1 cellular context compared by ENCODE assay signal in the genomic region with DNA sequence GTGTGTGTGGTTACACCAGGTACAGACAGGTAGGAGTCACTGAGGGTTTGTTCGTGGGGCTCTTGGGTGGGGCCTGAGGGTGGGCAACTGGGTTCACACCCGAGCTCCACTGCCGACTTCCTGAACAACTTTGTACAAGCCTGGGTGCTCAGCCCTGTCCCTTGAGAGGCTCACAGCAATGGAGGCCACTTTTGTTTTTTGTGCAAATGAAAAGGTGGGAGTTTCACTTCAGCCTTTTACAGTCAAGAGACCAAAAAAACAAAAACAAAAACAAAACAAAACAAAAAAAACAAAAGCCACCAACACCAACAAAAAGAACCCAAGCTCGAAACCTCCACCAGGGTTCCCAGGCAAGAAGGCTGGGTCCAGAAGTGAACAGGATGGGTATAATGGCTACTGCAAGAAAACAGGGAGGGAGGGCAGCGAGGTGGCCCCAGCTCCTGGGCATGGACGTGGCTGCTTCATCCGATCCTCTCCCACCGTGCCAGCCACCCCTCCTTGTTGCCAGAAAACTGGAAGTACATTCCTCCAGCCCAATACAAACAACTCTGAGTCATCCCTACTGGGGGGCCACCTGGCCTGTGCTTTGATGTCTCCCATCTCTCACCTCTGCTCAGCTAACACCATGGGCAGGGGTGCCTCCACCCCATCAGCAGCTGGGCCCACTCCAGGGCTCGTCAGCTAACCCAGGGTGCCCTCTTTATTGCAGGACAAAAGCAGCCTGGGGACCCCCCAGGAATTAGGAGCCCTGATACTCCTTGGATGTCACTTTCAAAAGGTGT.
A peak's percentile ranks its signal among the peaks of the same experiment; 100 is the strongest.
TF ChIP-seq lines count a peak whose summit lies in the region.

No MANE protein-coding gene starts in this region.

TF ChIP-seq in HepG2, 621 proteins besides CTCF, POLR2A, EP300 and RAD21 (continued from another document and continues in another):
- TF ChIP-seq, protein P1, sequence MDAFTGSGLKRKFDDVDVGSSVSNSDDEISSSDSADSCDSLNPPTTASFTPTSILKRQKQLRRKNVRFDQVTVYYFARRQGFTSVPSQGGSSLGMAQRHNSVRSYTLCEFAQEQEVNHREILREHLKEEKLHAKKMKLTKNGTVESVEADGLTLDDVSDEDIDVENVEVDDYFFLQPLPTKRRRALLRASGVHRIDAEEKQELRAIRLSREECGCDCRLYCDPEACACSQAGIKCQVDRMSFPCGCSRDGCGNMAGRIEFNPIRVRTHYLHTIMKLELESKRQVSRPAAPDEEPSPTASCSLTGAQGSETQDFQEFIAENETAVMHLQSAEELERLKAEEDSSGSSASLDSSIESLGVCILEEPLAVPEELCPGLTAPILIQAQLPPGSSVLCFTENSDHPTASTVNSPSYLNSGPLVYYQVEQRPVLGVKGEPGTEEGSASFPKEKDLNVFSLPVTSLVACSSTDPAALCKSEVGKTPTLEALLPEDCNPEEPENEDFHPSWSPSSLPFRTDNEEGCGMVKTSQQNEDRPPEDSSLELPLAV (CRISPR knock-in tag; conservative IDR thresholded peaks at IDR 0.05; ENCODE audit: low read depth), result no peak
- peak; percentile 76; the same call in 1 of the 2 replicates for TF ChIP-seq ZBTB34 (CRISPR knock-in tag; IDR thresholded peaks at IDR 0.05)
- no peak for TF ChIP-seq USF2 (IDR thresholded peaks at IDR 0.05; ENCODE audit: low read depth, low read length)
- TF ChIP-seq USF2 (CRISPR knock-in tag; IDR thresholded peaks at IDR 0.05; ENCODE audit: borderline replicate concordance), result no peak
- 0 out of 2 replicates have a peak, but pooled peaks have one; percentile 68 for TF ChIP-seq ZNF160 (CRISPR knock-in tag; IDR thresholded peaks at IDR 0.05)
- peak; percentile 72 for TF ChIP-seq FOXA1 (IDR thresholded peaks at IDR 0.05)
- TF ChIP-seq FOXA1 (CRISPR knock-in tag; IDR thresholded peaks at IDR 0.05), result peak; percentile 98
- peak; percentile 44; the same call in 1 of the 2 replicates for TF ChIP-seq ZNF136 (CRISPR knock-in tag; IDR thresholded peaks at IDR 0.05; ENCODE audit: low read depth)
- no peak; the same call in 1 of the 2 replicates for TF ChIP-seq ZNF547 (CRISPR knock-in tag; IDR thresholded peaks at IDR 0.05)
- no peak for TF ChIP-seq CENPX (CRISPR knock-in tag; IDR thresholded peaks at IDR 0.05)
- TF ChIP-seq KDM5B (CRISPR knock-in tag; IDR thresholded peaks at IDR 0.05; ENCODE audit: borderline replicate concordance), result peak; percentile 68
- TF ChIP-seq, protein P2, sequence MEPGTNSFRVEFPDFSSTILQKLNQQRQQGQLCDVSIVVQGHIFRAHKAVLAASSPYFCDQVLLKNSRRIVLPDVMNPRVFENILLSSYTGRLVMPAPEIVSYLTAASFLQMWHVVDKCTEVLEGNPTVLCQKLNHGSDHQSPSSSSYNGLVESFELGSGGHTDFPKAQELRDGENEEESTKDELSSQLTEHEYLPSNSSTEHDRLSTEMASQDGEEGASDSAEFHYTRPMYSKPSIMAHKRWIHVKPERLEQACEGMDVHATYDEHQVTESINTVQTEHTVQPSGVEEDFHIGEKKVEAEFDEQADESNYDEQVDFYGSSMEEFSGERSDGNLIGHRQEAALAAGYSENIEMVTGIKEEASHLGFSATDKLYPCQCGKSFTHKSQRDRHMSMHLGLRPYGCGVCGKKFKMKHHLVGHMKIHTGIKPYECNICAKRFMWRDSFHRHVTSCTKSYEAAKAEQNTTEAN (CRISPR knock-in tag; conservative IDR thresholded peaks at IDR 0.05), result no peak; the same call in none of the 2 replicates
- 0 out of 2 replicates have a peak, but pooled peaks have one; percentile 17 for TF ChIP-seq ZC3H4 (CRISPR knock-in tag; IDR thresholded peaks at IDR 0.05; ENCODE audit: borderline replicate concordance)
- no peak for TF ChIP-seq KIAA2018 (CRISPR knock-in tag; IDR thresholded peaks at IDR 0.05; ENCODE audit: borderline replicate concordance)
- no peak for TF ChIP-seq NR3C1 (CRISPR knock-in tag; IDR thresholded peaks at IDR 0.05)
- peak; percentile 56; the same call in 1 of the 2 replicates for TF ChIP-seq ZNF12 (CRISPR knock-in tag; IDR thresholded peaks at IDR 0.05)
- peak; percentile 36; the same call in 1 of the 2 replicates for TF ChIP-seq NRL (CRISPR knock-in tag; IDR thresholded peaks at IDR 0.05; ENCODE audit: borderline replicate concordance)
- TF ChIP-seq, protein P3, sequence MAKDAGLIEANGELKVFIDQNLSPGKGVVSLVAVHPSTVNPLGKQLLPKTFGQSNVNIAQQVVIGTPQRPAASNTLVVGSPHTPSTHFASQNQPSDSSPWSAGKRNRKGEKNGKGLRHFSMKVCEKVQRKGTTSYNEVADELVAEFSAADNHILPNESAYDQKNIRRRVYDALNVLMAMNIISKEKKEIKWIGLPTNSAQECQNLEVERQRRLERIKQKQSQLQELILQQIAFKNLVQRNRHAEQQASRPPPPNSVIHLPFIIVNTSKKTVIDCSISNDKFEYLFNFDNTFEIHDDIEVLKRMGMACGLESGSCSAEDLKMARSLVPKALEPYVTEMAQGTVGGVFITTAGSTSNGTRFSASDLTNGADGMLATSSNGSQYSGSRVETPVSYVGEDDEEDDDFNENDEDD (CRISPR knock-in tag; IDR thresholded peaks at IDR 0.05; ENCODE audit: borderline replicate concordance), result peak; percentile 42; the same call in 1 of the 2 replicates
- TF ChIP-seq ZNF564 (CRISPR knock-in tag; IDR thresholded peaks at IDR 0.05), result 0 out of 2 replicates have a peak, but pooled peaks have one; percentile 48
- no peak for TF ChIP-seq ZNF800 (CRISPR knock-in tag; IDR thresholded peaks at IDR 0.05)
- peak; percentile 47; the same call in 1 of the 2 replicates for TF ChIP-seq ESRRA (CRISPR knock-in tag; IDR thresholded peaks at IDR 0.05; ENCODE audit: low read depth)
- TF ChIP-seq, protein P4, sequence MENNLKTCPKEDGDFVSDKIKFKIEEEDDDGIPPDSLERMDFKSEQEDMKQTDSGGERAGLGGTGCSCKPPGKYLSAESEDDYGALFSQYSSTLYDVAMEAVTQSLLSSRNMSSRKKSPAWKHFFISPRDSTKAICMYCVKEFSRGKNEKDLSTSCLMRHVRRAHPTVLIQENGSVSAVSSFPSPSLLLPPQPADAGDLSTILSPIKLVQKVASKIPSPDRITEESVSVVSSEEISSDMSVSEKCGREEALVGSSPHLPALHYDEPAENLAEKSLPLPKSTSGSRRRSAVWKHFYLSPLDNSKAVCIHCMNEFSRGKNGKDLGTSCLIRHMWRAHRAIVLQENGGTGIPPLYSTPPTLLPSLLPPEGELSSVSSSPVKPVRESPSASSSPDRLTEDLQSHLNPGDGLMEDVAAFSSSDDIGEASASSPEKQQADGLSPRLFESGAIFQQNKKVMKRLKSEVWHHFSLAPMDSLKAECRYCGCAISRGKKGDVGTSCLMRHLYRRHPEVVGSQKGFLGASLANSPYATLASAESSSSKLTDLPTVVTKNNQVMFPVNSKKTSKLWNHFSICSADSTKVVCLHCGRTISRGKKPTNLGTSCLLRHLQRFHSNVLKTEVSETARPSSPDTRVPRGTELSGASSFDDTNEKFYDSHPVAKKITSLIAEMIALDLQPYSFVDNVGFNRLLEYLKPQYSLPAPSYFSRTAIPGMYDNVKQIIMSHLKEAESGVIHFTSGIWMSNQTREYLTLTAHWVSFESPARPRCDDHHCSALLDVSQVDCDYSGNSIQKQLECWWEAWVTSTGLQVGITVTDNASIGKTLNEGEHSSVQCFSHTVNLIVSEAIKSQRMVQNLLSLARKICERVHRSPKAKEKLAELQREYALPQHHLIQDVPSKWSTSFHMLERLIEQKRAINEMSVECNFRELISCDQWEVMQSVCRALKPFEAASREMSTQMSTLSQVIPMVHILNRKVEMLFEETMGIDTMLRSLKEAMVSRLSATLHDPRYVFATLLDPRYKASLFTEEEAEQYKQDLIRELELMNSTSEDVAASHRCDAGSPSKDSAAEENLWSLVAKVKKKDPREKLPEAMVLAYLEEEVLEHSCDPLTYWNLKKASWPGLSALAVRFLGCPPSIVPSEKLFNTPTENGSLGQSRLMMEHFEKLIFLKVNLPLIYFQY (CRISPR knock-in tag; IDR thresholded peaks at IDR 0.05; ENCODE audit: borderline replicate concordance), result peak; percentile 94; the same call in 1 of the 2 replicates
- TF ChIP-seq ZFP90 (CRISPR knock-in tag; IDR thresholded peaks at IDR 0.05; ENCODE audit: borderline replicate concordance), result no peak; the same call in 1 of the 2 replicates
- no peak for TF ChIP-seq ZNF34 (CRISPR knock-in tag; IDR thresholded peaks at IDR 0.05; ENCODE audit: borderline replicate concordance)
- TF ChIP-seq CHCHD3 (CRISPR knock-in tag; IDR thresholded peaks at IDR 0.05), result 0 out of 2 replicates have a peak, but pooled peaks have one; percentile 89
- no peak for TF ChIP-seq ZNF33A (CRISPR knock-in tag; IDR thresholded peaks at IDR 0.05; ENCODE audit: borderline replicate concordance)
- no peak for TF ChIP-seq IKZF4 (CRISPR knock-in tag; IDR thresholded peaks at IDR 0.05; ENCODE audit: borderline replicate concordance, low read depth, not compliant biosample characterization)
- TF ChIP-seq ZNF44 (CRISPR knock-in tag; IDR thresholded peaks at IDR 0.05), result no peak
